ENCODE assay signal across 8 cellular contexts in genomic region chr12:123983822-123984485, GRCh38. TPM values are rescaled to one million over a fixed set of nuclear protein-coding genes. Genes with fewer than 3 reads are reported as not detected.
A peak's percentile ranks its signal among the peaks of the same experiment; 100 is the strongest.
DNase-seq lines count a peak whose midpoint lies in the region; ATAC-seq and TF ChIP-seq lines count a peak whose summit lies in the region.

No MANE protein-coding gene starts in this region.

- TF ChIP-seq CTCF in GM13977 (IDR thresholded peaks at IDR 0.05; ENCODE audit: extremely low read depth, insufficient read depth, missing control alignments): peak; percentile 80
- peak; percentile 52 to 57 for TF ChIP-seq CTCF in tibial artery (IDR thresholded peaks at IDR 0.05)

- H2AFZ ChIP-seq in mesenchymal stem cell (ENCODE audit: low read depth, low read length): no peak overlapping the region

- ATAC-seq in GM21717 (IDR thresholded peaks at IDR 0.05; ENCODE audit: unreplicated experiment): no peak

- 61% methylated on average over 7 of the region's 7 CpGs for WGBS in mesenchymal stem cell

- H3K4me3 ChIP-seq in mesenchymal stem cell (ENCODE audit: insufficient read depth in 1 of 2, low read depth in 1 of 2, low read length in 2 of 2) (no peak overlapping the region), tibial artery (no peak overlapping the region)

- no peak overlapping the region for H3K23ac ChIP-seq in mesenchymal stem cell (ENCODE audit: low read length in 2 of 2)

- H3K27me3 ChIP-seq in mesenchymal stem cell (ENCODE audit: control insufficient read depth in 1 of 2, insufficient read depth in 1 of 2, low read length in 2 of 2): no peaks in the 10 kb centered on the region
- H3K27me3 ChIP-seq in tibial artery: no peaks in the 10 kb centered on the region

- H3K4me2 ChIP-seq in mesenchymal stem cell (ENCODE audit: low read length, poor library complexity, severe bottlenecking): no peak overlapping the region

- intact Hi-C loops in tibial artery (cut with DNase I; ENCODE audit: low total_unique reads): no loop called here

- no peak overlapping the region for H3K18ac ChIP-seq in mesenchymal stem cell (ENCODE audit: low read depth in 1 of 2, low read length in 2 of 2)

- DNase-seq in AG08396 (ENCODE audit: low spot score) (peak; percentile 51), GM13977 (ENCODE audit: low spot score) (peak; percentile 36), NCI-H345 (lab: John Stamatoyannopoulos, UW) (peak; percentile 43), mesenchymal stem cell (peak; percentile 82), tibial artery (peak in 1 of 2 donors; percentile 53)
- DNase-seq in activated CD4-positive, alpha-beta T cell treated with anti-CD3 and anti-CD28 coated beads for 1 hour: peak; percentile 35
- peak; percentile 21 for DNase-seq in effector CD4-positive, alpha-beta T cell

- H3K4ac ChIP-seq in mesenchymal stem cell (ENCODE audit: low read depth in 1 of 2, low read length in 2 of 2): no peak overlapping the region

- H3K36me3 ChIP-seq in mesenchymal stem cell (ENCODE audit: control insufficient read depth in 1 of 2, insufficient read depth in 2 of 2, low read depth in 1 of 2, low read length in 2 of 2): peaks cover 9 to 57% of the 10 kb centered on the region in 2 experiments
- H3K36me3 ChIP-seq in tibial artery: peaks cover 5 to 23% (median 11%) of the 10 kb centered on the region in 3 donors

- peaks cover 40% of the 10 kb centered on the region for H3K79me1 ChIP-seq in mesenchymal stem cell (replicated peaks; ENCODE audit: low read length, poor library complexity, severe bottlenecking)

- peak overlapping the region; percentile 18 for H3K9ac ChIP-seq in mesenchymal stem cell (ENCODE audit: low read length)

- in situ Hi-C loops in GM13977 (cut with MboI; ENCODE audit: low pct_unique_long_range_greater_than_20kb, low sequenced_read_pairs, unreplicated experiment): loop anchor here (25.0 kb wide), 1 partner anchor 347 kb away; the partner anchor contains the start of genes EIF2B1 and GTF2H3

- H4K91ac ChIP-seq in mesenchymal stem cell (ENCODE audit: low read length): no peak overlapping the region

- no peak overlapping the region for H2BK15ac ChIP-seq in mesenchymal stem cell (ENCODE audit: low read depth, poor library complexity, severe bottlenecking)

- no peak overlapping the region for H2BK120ac ChIP-seq in mesenchymal stem cell (ENCODE audit: low read depth, low read length)

- H2BK5ac ChIP-seq in mesenchymal stem cell (ENCODE audit: low read depth, low read length, poor library complexity, severe bottlenecking): no peak overlapping the region

- H3K27ac ChIP-seq in mesenchymal stem cell (ENCODE audit: low read length, poor library complexity, severe bottlenecking) (no peak overlapping the region), tibial artery (no peak overlapping the region)

- no peak overlapping the region for H4K8ac ChIP-seq in mesenchymal stem cell (ENCODE audit: low read length)

- no peaks in the 10 kb centered on the region for H3K9me3 ChIP-seq in mesenchymal stem cell (ENCODE audit: control insufficient read depth, low read length)
- no peaks in the 10 kb centered on the region for H3K9me3 ChIP-seq in tibial artery

- no peaks in the 10 kb centered on the region for H3K4me1 ChIP-seq in mesenchymal stem cell (ENCODE audit: control insufficient read depth, insufficient read depth, low read depth, low read length)
- H3K4me1 ChIP-seq in tibial artery: peaks cover 0 to 15% (median 8%) of the 10 kb centered on the region in 4 donors

- H3K14ac ChIP-seq in mesenchymal stem cell (ENCODE audit: low read length in 2 of 2): no peak overlapping the region

- H2BK12ac ChIP-seq in mesenchymal stem cell (ENCODE audit: low read length in 2 of 2): no peak overlapping the region

- no peak overlapping the region for H2AK5ac ChIP-seq in mesenchymal stem cell (ENCODE audit: low read length, severe bottlenecking)

RNA-seq across cellular contexts. Expression of gene ZNF664, which starts 10.9 kb away (rescaled TPM):
- polyA plus RNA-seq in mesenchymal stem cell (2013, experiment 1 of 2): 54.7 TPM
- 55.2 TPM for polyA plus RNA-seq in mesenchymal stem cell (2013, experiment 2 of 2)

RNA-seq across cellular contexts. Expression of gene CCDC92, which starts 11.3 kb away (rescaled TPM):
- polyA plus RNA-seq in mesenchymal stem cell (2013, experiment 1 of 2): 91.2 TPM
- 90.8 TPM for polyA plus RNA-seq in mesenchymal stem cell (2013, experiment 2 of 2)
